21 cellular contexts compared by ENCODE assay signal in the genomic region with DNA sequence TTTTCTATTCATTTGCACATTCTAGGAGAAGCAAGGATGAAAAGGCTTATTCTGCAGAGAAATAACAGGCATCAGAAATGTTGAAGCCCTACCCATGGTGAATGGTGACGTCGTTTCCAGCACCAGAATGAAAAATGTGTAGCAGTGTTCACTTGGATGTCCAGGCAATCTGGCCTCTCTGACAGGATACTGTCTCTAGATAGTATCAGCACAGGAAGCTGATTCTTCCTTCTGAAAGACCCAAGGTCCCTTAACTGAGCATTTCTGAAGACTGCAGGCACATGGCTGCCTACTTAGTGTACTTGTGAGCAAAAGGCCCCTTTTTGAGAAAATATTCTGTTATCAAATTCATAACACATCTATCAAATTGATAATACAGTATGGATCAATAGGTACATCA.
"Had no signal": no experiment of that assay in that cellular context is flagged by ENCODE, and none has a peak within 500 bp of the region (broad histone marks: within the 10 kb centered on the region; RNA-seq: fewer than 3 reads in every experiment).

No MANE protein-coding gene starts in this region.

- H3K27ac ChIP-seq: neural progenitor cell, parathyroid adenoma, stomach, thyroid gland had no signal

- H3K4me2 ChIP-seq: neural progenitor cell, smooth muscle cell had no signal

- H3K27me3 ChIP-seq: neural progenitor cell, stomach, thyroid gland had no signal

- H3K4me1 Mint-ChIP-seq: naive B cell; nephron; stimulated activated effector memory CD8-positive, alpha-beta T cell treated with anti-CD3 and anti-CD28 coated beads, Interleukin-12 subunit alpha, Interleukin-12 subunit beta, amount 100 ng/mL, for 72 hours had no signal

- H3K4me3 ChIP-seq: lung, mucosa of descending colon, neural progenitor cell, smooth muscle cell, stomach, thyroid gland had no signal

- H2AFZ ChIP-seq: neural progenitor cell, parathyroid adenoma had no signal

- H3K36me3 ChIP-seq: neural progenitor cell, stomach, thyroid gland had no signal

- H3K9me3 Mint-ChIP-seq: mesothelial cell of epicardium, naive B cell, nephron, neural progenitor cell, type B pancreatic cell had no signal

- H3K4me3 Mint-ChIP-seq: mesothelial cell of epicardium; naive B cell; nephron; neural progenitor cell; stimulated activated effector memory CD8-positive, alpha-beta T cell treated with anti-CD3 and anti-CD28 coated beads, Interleukin-12 subunit alpha, Interleukin-12 subunit beta, amount 100 ng/mL, for 72 hours; type B pancreatic cell had no signal

- H3K27me3 Mint-ChIP-seq: progenitor cell of endocrine pancreas, type B pancreatic cell had no signal

- ATAC-seq: left lobe of liver; mucosa of descending colon; sciatic nerve; stimulated activated effector memory CD8-positive, alpha-beta T cell treated with anti-CD3 and anti-CD28 coated beads, Interleukin-12 subunit alpha, Interleukin-12 subunit beta, amount 100 ng/mL, for 72 hours had no signal

- H3K4me1 ChIP-seq: parathyroid adenoma, stomach, thyroid gland had no signal

- H3K9ac ChIP-seq: neural progenitor cell, parathyroid adenoma had no signal

- DNase-seq: effector CD8-positive, alpha-beta T cell; kidney; mesenchymal stem cell; mucosa of descending colon; naive B cell; stimulated activated CD4-positive, alpha-beta T cell treated with anti-CD3 and anti-CD28 coated beads, Interleukin-2, amount 100 ng/mL, for 24 hours; stimulated activated CD4-positive, alpha-beta T cell treated with anti-CD3 and anti-CD28 coated beads, Interleukin-4, amount 100 ng/mL, for 24 hours; stimulated activated naive CD4-positive, alpha-beta T cell treated with Interleukin-2 at 50 U/mL for 16 hours; stomach; thyroid gland had no signal

- H3K79me2 ChIP-seq: parathyroid adenoma had no signal

- H3K9me3 ChIP-seq: mucosa of descending colon, stomach, thyroid gland had no signal

- H3K27ac Mint-ChIP-seq: mesothelial cell of epicardium; naive B cell; nephron; neural progenitor cell; progenitor cell of endocrine pancreas; stimulated activated effector memory CD8-positive, alpha-beta T cell treated with anti-CD3 and anti-CD28 coated beads, Interleukin-12 subunit alpha, Interleukin-12 subunit beta, amount 100 ng/mL, for 72 hours; type B pancreatic cell had no signal

- H3K36me3 Mint-ChIP-seq: mesothelial cell of epicardium; naive B cell; neural progenitor cell; stimulated activated effector memory CD8-positive, alpha-beta T cell treated with anti-CD3 and anti-CD28 coated beads, Interleukin-12 subunit alpha, Interleukin-12 subunit beta, amount 100 ng/mL, for 72 hours; type B pancreatic cell had no signal
